ENCODE assay signal across 29 cellular contexts in the genomic region with DNA sequence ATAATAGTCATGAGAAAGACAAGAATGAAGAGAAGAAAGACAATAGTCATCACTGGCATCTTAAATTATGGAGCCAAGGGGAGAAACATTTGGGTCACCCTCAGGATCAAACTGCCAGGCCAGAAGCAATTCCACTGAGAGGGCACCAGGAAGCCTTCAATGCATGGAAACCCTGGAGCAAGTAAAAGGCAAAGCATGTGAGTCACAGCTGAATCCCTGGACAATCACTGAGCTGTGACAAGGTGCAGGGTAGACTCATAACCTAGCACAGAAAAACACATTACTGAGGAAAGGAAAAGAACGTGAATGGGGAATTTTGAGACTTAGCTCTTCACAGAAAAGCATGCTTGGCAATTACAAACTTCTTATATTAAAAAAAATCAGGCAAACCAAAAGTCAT. TPM values are rescaled to one million over a fixed set of nuclear protein-coding genes. Genes with fewer than 3 reads are reported as not detected.
DNase-seq lines count a peak whose midpoint lies in the region; ATAC-seq, FAIRE-seq and TF ChIP-seq lines count a peak whose summit lies in the region.
"Had no signal": no experiment of that assay in that cellular context is flagged by ENCODE, and none has a peak within 500 bp of the region (broad histone marks: within the 10 kb centered on the region; RNA-seq: fewer than 3 reads in every experiment).

No MANE protein-coding gene starts in this region.

- no peak for ATAC-seq in aorta (ENCODE audit: low FRiP score)
- ATAC-seq: HepG2, lower lobe of right lung, mucosa of descending colon, Panc1, T-cell had no signal

- 77 to 90% methylated on average over 1 of the region's 1 CpG for WGBS in aorta, 2 donors

- H3K27me3 ChIP-seq in bronchial epithelial cell (ENCODE audit: control insufficient read depth, insufficient read depth, low read length) = no peaks in the 10 kb centered on the region
- H3K27me3 ChIP-seq in aorta (ENCODE audit: control insufficient read depth in 1 of 2, insufficient read depth in 2 of 2, low read length in 1 of 2) = no peaks in the 10 kb centered on the region

- no peak overlapping the region for H3K4me3 ChIP-seq in bronchial epithelial cell (ENCODE audit: low read depth, low read length)
- no peak overlapping the region for H3K4me3 ChIP-seq in aorta (ENCODE audit: low read length in 2 of 2)
- H3K4me3 ChIP-seq: dorsolateral prefrontal cortex, lower lobe of right lung, mucosa of descending colon, thoracic aorta had no signal

- no peaks in the 10 kb centered on the region for H3K9me3 ChIP-seq in aorta (ENCODE audit: control insufficient read depth, low read length)
- H3K9me3 ChIP-seq: lower lobe of right lung, mucosa of descending colon, thoracic aorta had no signal

- H3K4me1 ChIP-seq in aorta (ENCODE audit: control insufficient read depth in 1 of 2, insufficient read depth in 2 of 2, low read length in 2 of 2) = no peaks in the 10 kb centered on the region

- no peaks in the 10 kb centered on the region for H3K36me3 ChIP-seq in bronchial epithelial cell (ENCODE audit: control insufficient read depth, insufficient read depth, low read length)
- no peaks in the 10 kb centered on the region for H3K36me3 ChIP-seq in aorta (ENCODE audit: control insufficient read depth in 1 of 2, insufficient read depth in 2 of 2, low read length in 1 of 2)
- H3K36me3 ChIP-seq: lower lobe of right lung, thoracic aorta had no signal

- FAIRE-seq in bronchial epithelial cell (lab: Jason Lieb, UNC) = no peak
- FAIRE-seq: HepG2 had no signal

- TF ChIP-seq CTCF in bronchial epithelial cell (IDR thresholded peaks at IDR 0.05; ENCODE audit: insufficient read depth, low read length, severe bottlenecking) = no peak

- intact Hi-C loops in aorta (cut with DNase I) = no loop called here

- DNase-seq in EH (ENCODE audit: low read depth) (peak; percentile 51), M059J (ENCODE audit: low read depth) (peak; percentile 77), bronchial epithelial cell (ENCODE audit: low read depth) (peak; percentile 68), kidney tubule cell (ENCODE audit: low spot score) (peak; percentile 85), NCI-H2029 treated with DMSO at 0.1 percent for 48 hours (lab: John Stamatoyannopoulos, UW) (no peak), aorta (no peak), NCI-H774 (lab: John Stamatoyannopoulos, UW) (no peak)
- DNase-seq: activated CD4-positive, alpha-beta T cell treated with anti-CD3 and anti-CD28 coated beads, Interleukin-2, amount 50 U/mL, for 48 hours; activated CD4-positive, CD25-positive, alpha-beta regulatory T cell; activated gamma-delta T cell; cerebellar nuclear complex; DMS153; dorsolateral prefrontal cortex; glutamatergic neuron; islet precursor cell; lower lobe of right lung; mucosa of descending colon; NCI-H1694; NCI-H2171 treated with DMSO at 0.1 percent for 48 hours; NCI-H526; stimulated activated naive CD4-positive, alpha-beta T cell; T-cell had no signal

- no peak overlapping the region for H3K27ac ChIP-seq in aorta (ENCODE audit: low read depth in 1 of 2, low read length in 2 of 2)
- H3K27ac ChIP-seq: dorsolateral prefrontal cortex, lower lobe of right lung, thoracic aorta had no signal

RNA-seq across cellular contexts. Expression of a gene that starts 1.6 kb away (rescaled TPM):
- not detected in 2 replicates for total RNA-seq in M059J (2014; rRNA removed; shearing (Covaris generic))
- under 0.01 TPM in 1 of 2 replicates, not detected in the other for total RNA-seq in bronchial epithelial cell
- under 1 TPM; 0.19 to 0.24 TPM for total RNA-seq in aorta
- not detected for polyA plus RNA-seq in aorta
- total RNA-seq: HepG2, LHCN-M2, mucosa of descending colon, osteoblast, SK-MEL-5, T-cell had no signal
- polyA plus RNA-seq: BJ, HepG2 had no signal

RNA-seq across cellular contexts. Expression of a gene that starts 25.7 kb away (rescaled TPM):
- not detected in 2 replicates for total RNA-seq in M059J (2014; rRNA removed; shearing (Covaris generic))
- total RNA-seq in bronchial epithelial cell (13.2 and 15.5 TPM in 2 replicates), aorta (1 to 10 TPM; 2.0 to 3.5 TPM)
- 1 to 10 TPM in 1 of 2 donors, under 1 TPM in 1; 0.31 to 1.6 TPM for polyA plus RNA-seq in aorta
- total RNA-seq: HepG2 had no signal
- polyA plus RNA-seq: BJ, HepG2 had no signal

Comparison
In these comparisons a context has a peak if more than half of its experiments do, and no peak if none do; other contexts are left out.
1. DNase-seq: peak in EH (single experiment), M059J (single experiment), bronchial epithelial cell (single experiment) and kidney tubule cell (single experiment); none in NCI-H2029 treated with DMSO at 0.1 percent for 48 hours (single experiment), aorta (0 of 2) and NCI-H774 (single experiment).